8 cellular contexts compared by ENCODE assay signal in genomic region chr13:26971990-26972888, GRCh38.
DNase-seq lines count a peak whose midpoint lies in the region; ATAC-seq, FAIRE-seq and TF ChIP-seq lines count a peak whose summit lies in the region.

No MANE protein-coding gene starts in this region.

- peak overlapping the region in 5 of 6 donors; percentile 4 to 75 (median 42) for H3K27ac Mint-ChIP-seq in immature natural killer cell

- no peak overlapping the region for H3K9ac ChIP-seq in DND-41 (ENCODE audit: low read depth, low read length)

- no peaks in the 10 kb centered on the region for H3K36me3 Mint-ChIP-seq in immature natural killer cell

- no peak overlapping the region for H3K4me3 Mint-ChIP-seq in immature natural killer cell

- peaks cover 7 to 11% of the 10 kb centered on the region in 2 donors for H3K4me1 Mint-ChIP-seq in immature natural killer cell

- no peaks in the 10 kb centered on the region for H3K9me3 ChIP-seq in DND-41 (ENCODE audit: insufficient read depth, low read length, severe bottlenecking)

- H3K36me3 ChIP-seq in DND-41 (ENCODE audit: insufficient read depth, low read length) = no peaks in the 10 kb centered on the region

- H3K4me2 ChIP-seq in DND-41 (ENCODE audit: insufficient read depth, low read length) = no peak overlapping the region

- 0 out of 2 replicates have a peak, but pooled peaks cover 4% of the 10 kb centered on the region for H4K20me1 ChIP-seq in DND-41 (ENCODE audit: insufficient read depth, low read length)

- no peak overlapping the region for H3K4me3 ChIP-seq in DND-41 (ENCODE audit: low read depth in 1 of 2, low read length in 2 of 2)

- ATAC-seq in DND-41 (ENCODE audit: insufficient read depth, low read depth) = peak; percentile 55
- peak; percentile 39 for ATAC-seq in HG02798 (IDR thresholded peaks at IDR 0.05; ENCODE audit: poor library complexity, unreplicated experiment)

- no peaks in the 10 kb centered on the region for H3K27me3 ChIP-seq in DND-41 (ENCODE audit: insufficient read depth, low read length, poor library complexity)

- H3K4me1 ChIP-seq in DND-41 (ENCODE audit: insufficient read depth, low read length) = no peaks in the 10 kb centered on the region

- H3K27me3 Mint-ChIP-seq in immature natural killer cell (ENCODE audit: low read depth in 3 of 3) = peaks cover 1 to 12% (median 8%) of the 10 kb centered on the region in 3 donors

- H3K9me3 Mint-ChIP-seq in immature natural killer cell = no peaks in the 10 kb centered on the region

- TF ChIP-seq CTCF in DND-41 (IDR thresholded peaks at IDR 0.05; ENCODE audit: borderline replicate concordance, extremely low read depth, low read length, poor library complexity, severe bottlenecking) = peak; percentile 54

- peak; percentile 79 for FAIRE-seq in urothelium cell line (lab: Jason Lieb, UNC)

- DNase-seq in DND-41 (peak; percentile 10), NCI-H526 (lab: John Stamatoyannopoulos, UW) (peak; percentile 92 to 97), immature natural killer cell (peak in 1 of 3 donors; percentile 9), urothelium cell line (ENCODE audit: low spot score) (peak; percentile 40), HuH-7.5 (ENCODE audit: low spot score) (no peak), AG20443 (ENCODE audit: low spot score) (no peak)
- DNase-seq in activated CD8-positive, alpha-beta memory T cell treated with anti-CD3 and anti-CD28 coated beads, Interleukin-2, amount 50 U/mL, for 48 hours = peak; percentile 57

- H2AFZ ChIP-seq in DND-41 (ENCODE audit: low read depth, low read length) = no peak overlapping the region

- H3K27ac ChIP-seq in DND-41 (ENCODE audit: low read length) = no peak overlapping the region

- no peaks in the 10 kb centered on the region for H3K79me2 ChIP-seq in DND-41 (ENCODE audit: insufficient read depth, low read length)

Comparison
In these comparisons a context has a peak if more than half of its experiments do, and no peak if none do; other contexts are left out.
1. DNase-seq: peak in DND-41 (single experiment), NCI-H526 (2 of 2), activated CD8-positive, alpha-beta memory T cell treated with anti-CD3 and anti-CD28 coated beads, Interleukin-2, amount 50 U/mL, for 48 hours (single experiment) and urothelium cell line (single experiment); none in HuH-7.5 (single experiment) and AG20443 (single experiment).